Comparison of ENCODE assay signal across 2 cellular contexts in genomic region chr1:19685994-19686393, GRCh38.
A peak's percentile ranks its signal among the peaks of the same experiment; 100 is the strongest.
TF ChIP-seq lines count a peak whose summit lies in the region.

No MANE protein-coding gene starts in this region.

TF ChIP-seq in GM23338, 12 proteins besides CTCF, POLR2A, EP300 and RAD21:
- no peak for TF ChIP-seq POLR2AphosphoS5 (IDR thresholded peaks at IDR 0.05; ENCODE audit: low read depth)
- TF ChIP-seq STAT1 (IDR thresholded peaks at IDR 0.05; ENCODE audit: unreplicated experiment): no peak
- TF ChIP-seq REST (IDR thresholded peaks at IDR 0.05; ENCODE audit: unreplicated experiment): no peak

TF ChIP-seq in K562, 482 proteins besides CTCF, POLR2A, EP300 and RAD21:
- TF ChIP-seq, protein P1, sequence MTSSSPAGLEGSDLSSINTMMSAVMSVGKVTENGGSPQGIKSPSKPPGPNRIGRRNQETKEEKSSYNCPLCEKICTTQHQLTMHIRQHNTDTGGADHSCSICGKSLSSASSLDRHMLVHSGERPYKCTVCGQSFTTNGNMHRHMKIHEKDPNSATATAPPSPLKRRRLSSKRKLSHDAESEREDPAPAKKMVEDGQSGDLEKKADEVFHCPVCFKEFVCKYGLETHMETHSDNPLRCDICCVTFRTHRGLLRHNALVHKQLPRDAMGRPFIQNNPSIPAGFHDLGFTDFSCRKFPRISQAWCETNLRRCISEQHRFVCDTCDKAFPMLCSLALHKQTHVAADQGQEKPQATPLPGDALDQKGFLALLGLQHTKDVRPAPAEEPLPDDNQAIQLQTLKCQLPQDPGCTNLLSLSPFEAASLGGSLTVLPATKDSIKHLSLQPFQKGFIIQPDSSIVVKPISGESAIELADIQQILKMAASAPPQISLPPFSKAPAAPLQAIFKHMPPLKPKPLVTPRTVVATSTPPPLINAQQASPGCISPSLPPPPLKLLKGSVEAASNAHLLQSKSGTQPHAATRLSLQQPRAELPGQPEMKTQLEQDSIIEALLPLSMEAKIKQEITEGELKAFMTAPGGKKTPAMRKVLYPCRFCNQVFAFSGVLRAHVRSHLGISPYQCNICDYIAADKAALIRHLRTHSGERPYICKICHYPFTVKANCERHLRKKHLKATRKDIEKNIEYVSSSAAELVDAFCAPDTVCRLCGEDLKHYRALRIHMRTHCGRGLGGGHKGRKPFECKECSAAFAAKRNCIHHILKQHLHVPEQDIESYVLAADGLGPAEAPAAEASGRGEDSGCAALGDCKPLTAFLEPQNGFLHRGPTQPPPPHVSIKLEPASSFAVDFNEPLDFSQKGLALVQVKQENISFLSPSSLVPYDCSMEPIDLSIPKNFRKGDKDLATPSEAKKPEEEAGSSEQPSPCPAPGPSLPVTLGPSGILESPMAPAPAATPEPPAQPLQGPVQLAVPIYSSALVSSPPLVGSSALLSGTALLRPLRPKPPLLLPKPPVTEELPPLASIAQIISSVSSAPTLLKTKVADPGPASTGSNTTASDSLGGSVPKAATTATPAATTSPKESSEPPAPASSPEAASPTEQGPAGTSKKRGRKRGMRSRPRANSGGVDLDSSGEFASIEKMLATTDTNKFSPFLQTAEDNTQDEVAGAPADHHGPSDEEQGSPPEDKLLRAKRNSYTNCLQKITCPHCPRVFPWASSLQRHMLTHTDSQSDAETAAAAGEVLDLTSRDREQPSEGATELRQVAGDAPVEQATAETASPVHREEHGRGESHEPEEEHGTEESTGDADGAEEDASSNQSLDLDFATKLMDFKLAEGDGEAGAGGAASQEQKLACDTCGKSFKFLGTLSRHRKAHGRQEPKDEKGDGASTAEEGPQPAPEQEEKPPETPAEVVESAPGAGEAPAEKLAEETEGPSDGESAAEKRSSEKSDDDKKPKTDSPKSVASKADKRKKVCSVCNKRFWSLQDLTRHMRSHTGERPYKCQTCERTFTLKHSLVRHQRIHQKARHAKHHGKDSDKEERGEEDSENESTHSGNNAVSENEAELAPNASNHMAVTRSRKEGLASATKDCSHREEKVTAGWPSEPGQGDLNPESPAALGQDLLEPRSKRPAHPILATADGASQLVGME (CRISPR knock-in tag; IDR thresholded peaks at IDR 0.05): no peak
- no peak for TF ChIP-seq XRCC5 (IDR thresholded peaks at IDR 0.05; ENCODE audit: low read depth, low read length)
- TF ChIP-seq BRD9 (IDR thresholded peaks at IDR 0.05; ENCODE audit: low read depth, partially characterized antibody): peak; percentile 81
- no peak for TF ChIP-seq KLF10 (CRISPR knock-in tag; IDR thresholded peaks at IDR 0.05)
- no peak for TF ChIP-seq IFI16 (CRISPR knock-in tag; IDR thresholded peaks at IDR 0.05)
- TF ChIP-seq ZFP36 (IDR thresholded peaks at IDR 0.05; ENCODE audit: low read depth, low read length, partially characterized antibody): peak; percentile 59
- no peak for TF ChIP-seq ZNF263 (CRISPR knock-in tag; IDR thresholded peaks at IDR 0.05; ENCODE audit: borderline replicate concordance)
